In genomic region chr16:10343124-10343760, GRCh38 we compare ENCODE assay signal across 1 cellular context.
TF ChIP-seq lines count a peak whose summit lies in the region.

No MANE protein-coding gene starts in this region.

TF ChIP-seq in K562, 482 proteins besides CTCF, POLR2A, EP300 and RAD21 (continued from another document and continues in another):
- TF ChIP-seq TFAM (CRISPR knock-in tag; conservative IDR thresholded peaks at IDR 0.05) (no peak), RAD51 (IDR thresholded peaks at IDR 0.05; ENCODE audit: borderline replicate concordance, low read depth) (peak; percentile 51; the same call in 1 of the 2 replicates), GMEB1 (CRISPR knock-in tag; IDR thresholded peaks at IDR 0.05) (no peak), MYBL2 (IDR thresholded peaks at IDR 0.05; ENCODE audit: low read depth) (peak; percentile 95), MYBL2 (CRISPR knock-in tag; IDR thresholded peaks at IDR 0.05; ENCODE audit: borderline replicate concordance) (no peak; the same call in 1 of the 2 replicates), ZBTB34 (CRISPR knock-in tag; IDR thresholded peaks at IDR 0.05) (0 out of 2 replicates have a peak, but pooled peaks have one; percentile 38), HINFP (tag; conservative IDR thresholded peaks at IDR 0.05; ENCODE audit: low read depth) (no peak), NRF1 (conservative IDR thresholded peaks at IDR 0.05 in 1 of 2, IDR thresholded peaks at IDR 0.05 in 1 of 2) (0 out of 4 replicates have a peak, but pooled peaks have one; percentile 12 to 14), NONO (IDR thresholded peaks at IDR 0.05; ENCODE audit: low read depth in 2 of 2, low read length in 1 of 2) (no peak), SOX6 (IDR thresholded peaks at IDR 0.05) (peak; percentile 78), NFRKB (IDR thresholded peaks at IDR 0.05; ENCODE audit: low read depth) (no peak), SRSF1 (IDR thresholded peaks at IDR 0.05; ENCODE audit: low read depth, low read length) (no peak), TAL1 (IDR thresholded peaks at IDR 0.05) (peak; percentile 94), L3MBTL2 (IDR thresholded peaks at IDR 0.05) (peak; percentile 18; the same call in 1 of the 2 replicates), SMARCA4 (IDR thresholded peaks at IDR 0.05) (0 out of 2 replicates have a peak, but pooled peaks have one; percentile 25), ZNF197 (CRISPR knock-in tag; IDR thresholded peaks at IDR 0.05; ENCODE audit: low read depth) (no peak), ZNF583 (CRISPR knock-in tag; IDR thresholded peaks at IDR 0.05) (no peak), SIN3B (IDR thresholded peaks at IDR 0.05; ENCODE audit: low read depth) (no peak), TCF15 (CRISPR knock-in tag; IDR thresholded peaks at IDR 0.05) (no peak), ZBTB7A (IDR thresholded peaks at IDR 0.05; ENCODE audit: borderline replicate concordance, control insufficient read depth, low read depth, low read length) (no peak), MTA2 (IDR thresholded peaks at IDR 0.05; ENCODE audit: low read depth) (peak; percentile 81), CHD4 (IDR thresholded peaks at IDR 0.05; ENCODE audit: insufficient read depth, insufficient replicate concordance, low read depth, low read length, poor library complexity, severe bottlenecking) (no peak), PTBP1 (IDR thresholded peaks at IDR 0.05; ENCODE audit: low read depth, low read length) (0 out of 2 replicates have a peak, but pooled peaks have one; percentile 60), RNF2 (IDR thresholded peaks at IDR 0.05) (peak; percentile 37; the same call in 1 of the 2 replicates), IRF9 (tag; IDR thresholded peaks at IDR 0.05) (no peak), ZNF24 (IDR thresholded peaks at IDR 0.05) (no peak), HDAC1 (IDR thresholded peaks at IDR 0.05) (peak in 1 of 2 experiments; percentile 55; a peak in 1 of 4 replicates), SMC3 (conservative IDR thresholded peaks at IDR 0.05; ENCODE audit: insufficient read depth, low read depth, low read length) (no peak), ATF4 (CRISPR knock-in tag; IDR thresholded peaks at IDR 0.05) (no peak), SMARCB1 (IDR thresholded peaks at IDR 0.05; ENCODE audit: insufficient read length, low read depth) (no peak), MBD1 (CRISPR knock-in tag; IDR thresholded peaks at IDR 0.05) (peak; percentile 92), ZBTB11 (CRISPR knock-in tag; IDR thresholded peaks at IDR 0.05) (0 out of 6 replicates have a peak, but pooled peaks of 1 of the 3 experiments have one; percentile 33), ERF (CRISPR knock-in tag; IDR thresholded peaks at IDR 0.05) (no peak), SMAD4 (CRISPR knock-in tag; conservative IDR thresholded peaks at IDR 0.05) (peak; percentile 83), ETS2 (tag; IDR thresholded peaks at IDR 0.05; ENCODE audit: borderline replicate concordance, poor library complexity, severe bottlenecking) (no peak), PCBP1 (IDR thresholded peaks at IDR 0.05; ENCODE audit: low read depth, low read length, poor library complexity, severe bottlenecking) (no peak), ZNF282 (CRISPR knock-in tag; IDR thresholded peaks at IDR 0.05) (no peak), ZNF280B (CRISPR knock-in tag; IDR thresholded peaks at IDR 0.05) (peak; percentile 80; the same call in 1 of the 2 replicates), CHAMP1 (IDR thresholded peaks at IDR 0.05) (peak; percentile 93), TEAD4 (IDR thresholded peaks at IDR 0.05; ENCODE audit: low read length) (peak; percentile 94), TEAD4 (CRISPR knock-in tag; IDR thresholded peaks at IDR 0.05; ENCODE audit: borderline replicate concordance) (no peak), XRCC4 (IDR thresholded peaks at IDR 0.05; ENCODE audit: extremely low read depth, insufficient read depth, insufficient read length) (no peak), ETS1 (conservative IDR thresholded peaks at IDR 0.05; ENCODE audit: control insufficient read depth, low read depth, low read length) (0 out of 2 replicates have a peak, but pooled peaks have one; percentile 27), HLTF (IDR thresholded peaks at IDR 0.05) (peak; percentile 80; the same call in 1 of the 2 replicates)
